Comparison of ENCODE assay signal across 27 cellular contexts in genomic region chr3:159187232-159187631, GRCh38.
DNase-seq lines count a peak whose midpoint lies in the region; ATAC-seq, FAIRE-seq and TF ChIP-seq lines count a peak whose summit lies in the region.
"Had no signal": no experiment of that assay in that cellular context is flagged by ENCODE, and none has a peak within 500 bp of the region (broad histone marks: within the 10 kb centered on the region; RNA-seq: fewer than 3 reads in every experiment).

No MANE protein-coding gene starts in this region.

- DNase-seq in GM12891 (ENCODE audit: insufficient read length, low spot score) (no peak), adipocyte (ENCODE audit: low read depth) (no peak), heart left ventricle (peak in 1 of 5 donors; percentile 23), ovary (peak in 4 of 5 donors; percentile 20 to 53 (median 38)), mesendoderm (no peak), Ammon's horn (ENCODE audit: low spot score) (no peak)
- no peak for DNase-seq in effector CD4-positive, alpha-beta T cell
- DNase-seq: activated CD4-positive, CD25-positive, alpha-beta regulatory T cell treated with anti-CD3 and anti-CD28 coated beads, Interleukin-2, amount 50 U/mL, for 72 hours; activated naive CD8-positive, alpha-beta T cell treated with anti-CD3 and anti-CD28 coated beads, Interleukin-2, amount 10 ng/mL, durations not matched to agents 7 days and 5 days; activated T-cell treated with anti-CD3 and anti-CD28 coated beads for 4 hours; C1 segment of cervical spinal cord; COR-L47; head of caudate nucleus; KBM-7; naive B cell; NCI-H1417; NCI-H2029 treated with DMSO at 0.1 percent for 48 hours; NCI-H345; NCI-H748 treated with DMSO at 0.1 percent for 48 hours; nucleus accumbens; small intestine; stimulated activated CD8-positive, alpha-beta memory T cell treated with anti-CD3 and anti-CD28 coated beads, Interleukin-4, amount 100 ng/mL, for 48 hours; T-helper 17 cell had no signal

- H3K36me3 ChIP-seq in adipocyte (ENCODE audit: control insufficient read depth, insufficient read depth, low read length, severe bottlenecking), result no peaks in the 10 kb centered on the region
- H3K36me3 ChIP-seq in heart left ventricle, result no peaks in the 10 kb centered on the region
- no peaks in the 10 kb centered on the region for H3K36me3 ChIP-seq in ovary
- H3K36me3 ChIP-seq in mesendoderm (ENCODE audit: control insufficient read depth, insufficient read depth, low read length), result no peaks in the 10 kb centered on the region
- H3K36me3 ChIP-seq: tibial nerve had no signal

- peak; percentile 71 for FAIRE-seq in GM12891 (lab: Jason Lieb, UNC)
- FAIRE-seq: G401.6, small intestine had no signal

- intact Hi-C loops in heart left ventricle (cut with DNase I), result no loop called here
- intact Hi-C loops in ovary (cut with DNase I), result no loop called here

- peaks cover 35% of the 10 kb centered on the region for H3K4me1 ChIP-seq in adipocyte (ENCODE audit: control insufficient read depth, insufficient read depth, low read length)
- H3K4me1 ChIP-seq in heart left ventricle, result peaks cover 0 to 13% (median 0%) of the 10 kb centered on the region in 12 donors
- H3K4me1 ChIP-seq in ovary (ENCODE audit: insufficient read depth), result no peaks in the 10 kb centered on the region
- no peaks in the 10 kb centered on the region for H3K4me1 ChIP-seq in mesendoderm (ENCODE audit: control insufficient read depth, low read depth, low read length)
- H3K4me1 ChIP-seq: tibial nerve had no signal

- peak overlapping the region; percentile 11 for H3K4me3 ChIP-seq in adipocyte (ENCODE audit: low read length)
- no peak overlapping the region for H3K4me3 ChIP-seq in heart left ventricle
- no peak overlapping the region for H3K4me3 ChIP-seq in ovary
- H3K4me3 ChIP-seq in mesendoderm (ENCODE audit: low read length), result no peak overlapping the region
- H3K4me3 ChIP-seq: tibial nerve had no signal

- H3K27me3 ChIP-seq in adipocyte (replicated peaks; ENCODE audit: control insufficient read depth, insufficient read depth, low read length), result no peaks in the 10 kb centered on the region
- H3K27me3 ChIP-seq in heart left ventricle, result no peaks in the 10 kb centered on the region
- H3K27me3 ChIP-seq in ovary, result no peaks in the 10 kb centered on the region
- H3K27me3 ChIP-seq in mesendoderm (ENCODE audit: insufficient read depth, low read length, poor library complexity), result no peaks in the 10 kb centered on the region
- H3K27me3 ChIP-seq: tibial nerve had no signal

- H3K79me1 ChIP-seq in mesendoderm (ENCODE audit: low read length), result no peaks in the 10 kb centered on the region

- H3K9me3 ChIP-seq in adipocyte (ENCODE audit: control insufficient read depth, low read length), result no peaks in the 10 kb centered on the region
- H3K9me3 ChIP-seq in heart left ventricle, result no peaks in the 10 kb centered on the region
- no peaks in the 10 kb centered on the region for H3K9me3 ChIP-seq in ovary
- H3K9me3 ChIP-seq: tibial nerve had no signal

- H3K23ac ChIP-seq in mesendoderm (ENCODE audit: low read length), result no peak overlapping the region

- H3K18ac ChIP-seq in mesendoderm (ENCODE audit: low read length), result no peak overlapping the region

- H3K4me2 ChIP-seq in mesendoderm (ENCODE audit: low read length), result no peak overlapping the region

- H3K9ac ChIP-seq in adipocyte (ENCODE audit: low read length) (no peak overlapping the region), mesendoderm (ENCODE audit: low read length) (no peak overlapping the region)

- H4K5ac ChIP-seq in mesendoderm (ENCODE audit: low read length), result no peak overlapping the region

- H3K56ac ChIP-seq in mesendoderm (ENCODE audit: low read length), result no peak overlapping the region

- no peak overlapping the region for H2AK5ac ChIP-seq in mesendoderm (ENCODE audit: low read length)

- peak; percentile 32 to 75 (median 60) for ATAC-seq in heart left ventricle
- ATAC-seq: HCT116, SK-N-SH treated with all-trans-retinoic acid at 6 μM for 48 hours, T-helper 17 cell had no signal

- H4K8ac ChIP-seq in mesendoderm (ENCODE audit: low read depth, low read length), result no peak overlapping the region

- H3K79me2 ChIP-seq in mesendoderm (ENCODE audit: control insufficient read depth, insufficient read depth, low read length), result no peaks in the 10 kb centered on the region

- H3K27ac ChIP-seq in heart left ventricle (no peak overlapping the region), ovary (peak overlapping the region in 1 of 2 donors; percentile 34), mesendoderm (ENCODE audit: low read depth, low read length) (no peak overlapping the region)
- H3K27ac ChIP-seq: tibial nerve had no signal

- TF ChIP-seq EP300 in ovary (IDR thresholded peaks at IDR 0.05), result no peak

- no peak overlapping the region for H2BK5ac ChIP-seq in mesendoderm (ENCODE audit: low read length)

- H3K4ac ChIP-seq in mesendoderm (ENCODE audit: low read depth, low read length), result no peak overlapping the region

- WGBS in heart left ventricle, 4 donors, result 66 to 90% (median 75%) methylated on average over 10 of the region's 10 CpGs
- WGBS in ovary, 3 donors, result 57 to 69% (median 62%) methylated on average over 10 of the region's 10 CpGs
- no CpG with 5 or more reads among the region's 10 CpGs for WGBS in mesendoderm (ENCODE audit: extremely low coverage, insufficient coverage, low lambda C conversion rate)

- no peak overlapping the region for H2BK120ac ChIP-seq in mesendoderm (ENCODE audit: low read depth, low read length)

- H2BK15ac ChIP-seq in mesendoderm (replicated peaks; ENCODE audit: low read depth), result no peak overlapping the region

- TF ChIP-seq POLR2A in GM12891 (IDR thresholded peaks at IDR 0.05; ENCODE audit: low read depth, low read length) (no peak), heart left ventricle (IDR thresholded peaks at IDR 0.05) (no peak), ovary (IDR thresholded peaks at IDR 0.05) (no peak)

- no peak for TF ChIP-seq CTCF in heart left ventricle (IDR thresholded peaks at IDR 0.05)
- TF ChIP-seq CTCF in ovary (IDR thresholded peaks at IDR 0.05), result no peak

TF ChIP-seq in GM12891, 5 proteins besides CTCF, POLR2A, EP300 and RAD21:
- TF ChIP-seq POLR2AphosphoS5 (IDR thresholded peaks at IDR 0.05; ENCODE audit: low read depth, low read length), result no peak
- TF ChIP-seq POU2F2 (IDR thresholded peaks at IDR 0.05; ENCODE audit: low read depth, low read length), result no peak
- TF ChIP-seq TAF1 (IDR thresholded peaks at IDR 0.05; ENCODE audit: low read depth, low read length), result no peak
- TF ChIP-seq PAX5 (IDR thresholded peaks at IDR 0.05; ENCODE audit: insufficient read depth, low read length, severe bottlenecking), result no peak

Comparison
In these comparisons a context has a peak if more than half of its experiments do, and no peak if none do; other contexts are left out.
1. DNase-seq: peak in ovary (4 of 5); none in GM12891 (single experiment), adipocyte (single experiment), mesendoderm (single experiment), effector CD4-positive, alpha-beta T cell (single experiment) and Ammon's horn (single experiment).